ENCODE assay signal across 14 cellular contexts in the genomic region with DNA sequence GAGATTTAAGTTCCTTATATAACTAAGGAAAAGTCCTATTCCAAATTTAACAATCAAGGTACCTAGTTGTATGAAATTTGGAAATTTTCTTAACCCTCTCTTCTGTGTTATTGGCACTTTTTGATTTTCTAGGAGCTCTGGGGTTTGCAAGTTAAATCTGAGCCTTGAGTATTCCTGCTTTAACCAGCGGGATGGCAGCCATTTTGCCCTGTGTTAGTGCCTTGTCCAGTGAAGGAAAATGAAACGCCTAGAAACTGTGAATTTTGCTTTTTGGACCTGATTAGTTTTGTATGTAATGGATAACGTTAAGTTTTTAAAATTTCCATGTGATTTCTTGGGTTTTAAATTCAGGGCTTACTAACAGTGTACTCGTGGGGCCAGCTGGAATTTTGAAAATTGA. TPM values are rescaled to one million over a fixed set of nuclear protein-coding genes. Genes with fewer than 3 reads are reported as not detected.
DNase-seq lines count a peak whose midpoint lies in the region; ATAC-seq, FAIRE-seq and TF ChIP-seq lines count a peak whose summit lies in the region.
"Had no signal": no experiment of that assay in that cellular context is flagged by ENCODE, and none has a peak within 500 bp of the region (broad histone marks: within the 10 kb centered on the region; RNA-seq: fewer than 3 reads in every experiment).

No MANE protein-coding gene starts in this region.

- H3K9me3 ChIP-seq in H9 (ENCODE audit: control insufficient read depth, low read depth, low read length) (no peaks in the 10 kb centered on the region), keratinocyte (ENCODE audit: control insufficient read depth, low read depth, low read length) (no peaks in the 10 kb centered on the region), subcutaneous abdominal adipose tissue (ENCODE audit: control insufficient read depth in 5 of 5, low read length in 5 of 5) (no peaks in the 10 kb centered on the region)
- H3K9me3 ChIP-seq: gastrocnemius medialis, SJCRH30 had no signal

- H3K9ac ChIP-seq in H9 (ENCODE audit: extremely low read depth, insufficient read length, low read length) (no peak overlapping the region), keratinocyte (ENCODE audit: control insufficient read depth, extremely low read depth, insufficient read depth, low read length) (peak overlapping the region; percentile 61), subcutaneous abdominal adipose tissue (ENCODE audit: low read length in 5 of 5) (no peak overlapping the region)

- H3K79me2 ChIP-seq in H9 (ENCODE audit: insufficient read depth, low read length) (peaks cover 7% of the 10 kb centered on the region; the same call in 1 of the 2 replicates), keratinocyte (ENCODE audit: control insufficient read depth, insufficient read depth, low read length) (peaks cover 74% of the 10 kb centered on the region)

- WGBS in H9 (ENCODE audit: extremely low coverage, insufficient read length, low lambda C conversion rate): no CpG with 5 or more reads among the region's 4 CpGs

- peaks cover 3% of the 10 kb centered on the region for H3K79me1 ChIP-seq in H9 (ENCODE audit: insufficient read depth, low read depth, low read length, poor library complexity, severe bottlenecking)

- H3K36me3 Mint-ChIP-seq in H9 (ENCODE audit: insufficient read depth in 1 of 3, low read depth in 3 of 3) (no peaks in the 10 kb centered on the region; a peak in 2 of 7 replicates), WTC11 (peaks cover 3% of the 10 kb centered on the region; the same call in 1 of the 2 replicates)

- no peak overlapping the region for H4K5ac ChIP-seq in H9 (ENCODE audit: insufficient read length, low read depth, low read length)

- H4K20me1 ChIP-seq in H9 (ENCODE audit: control insufficient read depth, insufficient read depth, insufficient read length) (no peaks in the 10 kb centered on the region), keratinocyte (ENCODE audit: control insufficient read depth, extremely low read depth, insufficient read depth, low read length) (no peaks in the 10 kb centered on the region)

- H3K4me1 Mint-ChIP-seq in H9 (peaks cover 20 to 26% of the 10 kb centered on the region in 2 experiments), WTC11 (peaks cover 29% of the 10 kb centered on the region)

- H4K91ac ChIP-seq in H9 (ENCODE audit: insufficient read length, low read depth, low read length): no peak overlapping the region

- no peaks in the 10 kb centered on the region for H3K36me3 ChIP-seq in keratinocyte (ENCODE audit: control insufficient read depth in 2 of 2, extremely low read depth in 1 of 2, insufficient read depth in 2 of 2, low read length in 2 of 2)
- no peaks in the 10 kb centered on the region for H3K36me3 ChIP-seq in subcutaneous abdominal adipose tissue (ENCODE audit: control insufficient read depth in 5 of 5, insufficient read depth in 5 of 5, low read length in 5 of 5)
- H3K36me3 ChIP-seq: cardiac muscle cell, gastrocnemius medialis, SJCRH30 had no signal

- H3K9me3 Mint-ChIP-seq in H9: no peaks in the 10 kb centered on the region
- H3K9me3 Mint-ChIP-seq in WTC11: no peaks in the 10 kb centered on the region
- H3K9me3 Mint-ChIP-seq: activated T-helper 17 cell treated with anti-CD3 and anti-CD28 coated beads, Interleukin-2, amount 50 U/mL, for 72 hours had no signal

- H3K4ac ChIP-seq in H9 (ENCODE audit: low read depth, low read length): no peak overlapping the region

- H3K27me3 ChIP-seq in H9 (ENCODE audit: insufficient read depth, low read length) (no peaks in the 10 kb centered on the region), keratinocyte (ENCODE audit: control insufficient read depth, extremely low read depth, insufficient read depth, low read length) (no peaks in the 10 kb centered on the region), subcutaneous abdominal adipose tissue (ENCODE audit: control insufficient read depth in 5 of 5, insufficient read depth in 4 of 5, low read length in 5 of 5) (no peaks in the 10 kb centered on the region)
- H3K27me3 ChIP-seq: cardiac muscle cell, gastrocnemius medialis, SJCRH30 had no signal

- no peak for DNase-seq in H9
- DNase-seq in WTC11 (ENCODE audit: low spot score): no peak
- no peak for DNase-seq in keratinocyte (ENCODE audit: low read depth, low spot score)
- DNase-seq in T-helper 2 cell: no peak
- DNase-seq in NCI-H524 (lab: John Stamatoyannopoulos, UW): no peak
- DNase-seq: gastrocnemius medialis; NCI-H1417 treated with DMSO at 0.1 percent for 48 hours; NCI-H2171; SJCRH30; stimulated activated CD8-positive, alpha-beta memory T cell treated with anti-CD3 and anti-CD28 coated beads, Interleukin-4, amount 100 ng/mL, for 48 hours had no signal

- no peak overlapping the region for H2AFZ ChIP-seq in H9 (ENCODE audit: low read length)
- H2AFZ ChIP-seq in keratinocyte (ENCODE audit: control insufficient read depth, low read length): no peak overlapping the region

- no peak for FAIRE-seq in keratinocyte (lab: Jason Lieb, UNC)

- H4K8ac ChIP-seq in H9 (replicated peaks; ENCODE audit: insufficient read length, low read depth, low read length): no peak overlapping the region

- no peak overlapping the region for H3K56ac ChIP-seq in H9 (ENCODE audit: insufficient read length, low read depth, low read length)

- no peak overlapping the region for H3T11ph ChIP-seq in H9 (ENCODE audit: low read length)

- H3K27ac ChIP-seq in H9 (ENCODE audit: insufficient read length, low read depth, low read length): no peak overlapping the region
- peak overlapping the region; percentile 90 for H3K27ac ChIP-seq in keratinocyte (ENCODE audit: control insufficient read depth, insufficient read depth, low read length)
- peak overlapping the region; percentile 31 for H3K27ac ChIP-seq in subcutaneous abdominal adipose tissue (ENCODE audit: low read depth, low read length)
- H3K27ac ChIP-seq: gastrocnemius medialis, SJCRH30 had no signal

- dilution Hi-C loops in keratinocyte (cut with MboI; ENCODE audit: extremely low pct_ligation_motif_present, low sequenced_read_pairs): no loop called here

- no peak for ATAC-seq in WTC11
- no peak for ATAC-seq in HG02623 (IDR thresholded peaks at IDR 0.05; ENCODE audit: unreplicated experiment)
- ATAC-seq: activated T-helper 17 cell treated with anti-CD3 and anti-CD28 coated beads, Interleukin-2, amount 50 U/mL, for 72 hours; gastrocnemius medialis had no signal

- no peak overlapping the region for H2BK120ac ChIP-seq in H9 (ENCODE audit: low read depth, low read length, poor library complexity, severe bottlenecking)

- H2BK20ac ChIP-seq in H9 (ENCODE audit: low read depth, low read length, poor library complexity, severe bottlenecking): no peak overlapping the region

- H2BK5ac ChIP-seq in H9 (ENCODE audit: insufficient read length, low read length): no peak overlapping the region

- no peak overlapping the region for H2AK5ac ChIP-seq in H9 (ENCODE audit: insufficient read length, low read length)

- peak overlapping the region in 2 of 3 experiments; percentile 27 to 73; a peak in 4 of 7 replicates for H3K27ac Mint-ChIP-seq in H9
- peak overlapping the region; percentile 74 for H3K27ac Mint-ChIP-seq in WTC11
- H3K27ac Mint-ChIP-seq: activated T-helper 17 cell treated with anti-CD3 and anti-CD28 coated beads, Interleukin-2, amount 50 U/mL, for 72 hours had no signal

- H2BK12ac ChIP-seq in H9 (ENCODE audit: insufficient read length, low read depth, low read length): no peak overlapping the region

- H3K18ac ChIP-seq in H9 (ENCODE audit: insufficient read length, low read depth, low read length): no peak overlapping the region

- H3K9me1 ChIP-seq in keratinocyte (ENCODE audit: control insufficient read depth, extremely low read depth, insufficient read depth, low read length): no peaks in the 10 kb centered on the region

- H3K27me3 Mint-ChIP-seq in H9 (ENCODE audit: low read depth): no peaks in the 10 kb centered on the region
- H3K27me3 Mint-ChIP-seq in WTC11 (ENCODE audit: low read depth): no peaks in the 10 kb centered on the region
- H3K27me3 Mint-ChIP-seq: activated T-helper 17 cell treated with anti-CD3 and anti-CD28 coated beads, Interleukin-2, amount 50 U/mL, for 72 hours had no signal

- CTCF ChIA-PET in WTC11 (lab: Charles Lee): no interaction called here

- H3K4me2 ChIP-seq in H9 (ENCODE audit: insufficient read depth, insufficient read length, low read length) (no peak overlapping the region), keratinocyte (ENCODE audit: control insufficient read depth, extremely low read depth, insufficient read depth, low read depth, low read length) (peak overlapping the region; percentile 62)

- H2BK15ac ChIP-seq in H9 (ENCODE audit: low read depth, low read length): no peak overlapping the region

- H3K4me3 ChIP-seq in keratinocyte (ENCODE audit: control insufficient read depth in 2 of 3, extremely low read depth in 1 of 3, insufficient read depth in 2 of 3, low read depth in 1 of 3, low read length in 3 of 3) (peak overlapping the region in 1 of 3 experiments; percentile 18), subcutaneous abdominal adipose tissue (ENCODE audit: low read depth in 1 of 5, low read length in 5 of 5) (no peak overlapping the region)
- H3K4me3 ChIP-seq: cardiac muscle cell, gastrocnemius medialis, SJCRH30 had no signal

- no peak overlapping the region for H3K14ac ChIP-seq in H9 (ENCODE audit: insufficient read depth, low read length)

- no peaks in the 10 kb centered on the region for H3K23me2 ChIP-seq in H9 (ENCODE audit: insufficient read length, low read depth, low read length, poor library complexity, severe bottlenecking)

- H3K23ac ChIP-seq in H9 (ENCODE audit: insufficient read length, low read depth, low read length): no peak overlapping the region

- POLR2A ChIA-PET in WTC11 (lab: Charles Lee): no interaction called here

- H3K4me3 Mint-ChIP-seq in H9: no peak overlapping the region
- no peak overlapping the region for H3K4me3 Mint-ChIP-seq in WTC11
- H3K4me3 Mint-ChIP-seq: activated T-helper 17 cell treated with anti-CD3 and anti-CD28 coated beads, Interleukin-2, amount 50 U/mL, for 72 hours had no signal

- H3K4me1 ChIP-seq in H9 (ENCODE audit: insufficient read depth, low read length) (no peaks in the 10 kb centered on the region; the same call in 1 of the 2 replicates), keratinocyte (ENCODE audit: control insufficient read depth, extremely low read depth, insufficient read depth, low read length) (peaks cover 48% of the 10 kb centered on the region), subcutaneous abdominal adipose tissue (ENCODE audit: control insufficient read depth in 5 of 5, insufficient read depth in 5 of 5, low read length in 5 of 5) (peaks cover 2 to 5% (median 4%) of the 10 kb centered on the region in 5 donors)

- TF ChIP-seq CTCF in H9 (conservative IDR thresholded peaks at IDR 0.05) (no peak), WTC11 (IDR thresholded peaks at IDR 0.05) (no peak), keratinocyte (optimal IDR thresholded peaks at IDR 0.05 in 1 of 3, IDR thresholded peaks at IDR 0.05 in 1 of 3, conservative IDR thresholded peaks at IDR 0.05 in 1 of 3; ENCODE audit: extremely low read depth in 1 of 3, insufficient read depth in 2 of 3, low read length in 3 of 3) (no peak)

RNA-seq across cellular contexts. Expression of a gene that starts 45.1 kb away (rescaled TPM):
- total RNA-seq in H9 (2021): 20.0 and 21.6 TPM in 2 replicates
- 20.6 to 26.1 TPM (median 22.0 TPM) in 3 replicates for total RNA-seq in WTC11 (2021)
- 29.7 to 30.2 TPM (median 30.2 TPM) in 3 replicates for polyA plus RNA-seq in keratinocyte
- 9.5 TPM for polyA plus RNA-seq in keratinocyte (2011; ENCODE audit: low read depth)
- 17.2 and 28.4 TPM in 2 replicates for polyA plus RNA-seq in keratinocyte (2011; cell fraction: cytosol; rRNA removed)
- 43.5 and 49.3 TPM in 2 replicates for polyA plus RNA-seq in keratinocyte (2011; cell fraction: nucleus; rRNA removed)
- 18.2 and 20.6 TPM in 2 replicates for polyA plus RNA-seq in keratinocyte (2012; ENCODE audit: low replicate concordance)
- polyA minus RNA-seq in keratinocyte: 79.5 to 84.6 TPM (median 80.3 TPM) in 3 replicates
- polyA minus RNA-seq in keratinocyte (2011; cell fraction: cytosol; rRNA and poly(A)+ RNA removed): 38.6 TPM
- polyA minus RNA-seq in keratinocyte (2011; cell fraction: nucleus; rRNA and poly(A)+ RNA removed): 71.1 and 114 TPM in 2 replicates
